Comparison of ENCODE assay signal across 10 cellular contexts in genomic region chr12:21577516-21577915, GRCh38. TPM values are rescaled to one million over a fixed set of nuclear protein-coding genes. Genes with fewer than 3 reads are reported as not detected.
"Had no signal": no experiment of that assay in that cellular context is flagged by ENCODE, and none has a peak within 500 bp of the region (broad histone marks: within the 10 kb centered on the region; RNA-seq: fewer than 3 reads in every experiment).

No MANE protein-coding gene starts in this region.

- H3K9me3 Mint-ChIP-seq: IgD-negative memory B cell had no signal

- H3K4me2 ChIP-seq: KMS-11 had no signal

- H3K4me3 Mint-ChIP-seq: IgD-negative memory B cell had no signal

- DNase-seq: IMR-90, KBM-7, KG1 had no signal

- ATAC-seq: HepG2, K562 had no signal

- H3K27ac Mint-ChIP-seq: IgD-negative memory B cell had no signal

- H3K4me3 ChIP-seq: K562 had no signal

- H3K27ac ChIP-seq: HL-60, KMS-11 had no signal

RNA-seq across cellular contexts. Expression of gene GYS2, which starts 27.1 kb away (rescaled TPM):
- total RNA-seq: HepG2, HT-29, HT1080, IMR-90, K562 had no signal
- polyA plus RNA-seq: HepG2, IgD-negative memory B cell, IMR-90, K562 had no signal

RNA-seq across cellular contexts. Expression of gene SPX, which starts 51.4 kb away (rescaled TPM):
- total RNA-seq: HT-29 had no signal
